14 cellular contexts compared by ENCODE assay signal in genomic region chr6:28898710-28898965, GRCh38. TPM values are rescaled to one million over a fixed set of nuclear protein-coding genes. Genes with fewer than 3 reads are reported as not detected.
A peak's percentile ranks its signal among the peaks of the same experiment; 100 is the strongest.
DNase-seq lines count a peak whose midpoint lies in the region; ATAC-seq and TF ChIP-seq lines count a peak whose summit lies in the region.
"Had no signal": no experiment of that assay in that cellular context is flagged by ENCODE, and none has a peak within 500 bp of the region (broad histone marks: within the 10 kb centered on the region; RNA-seq: fewer than 3 reads in every experiment).

No MANE protein-coding gene starts in this region.

- TF ChIP-seq POLR2A in body of pancreas (IDR thresholded peaks at IDR 0.05), result no peak

- no peak overlapping the region for H3K27ac ChIP-seq in body of pancreas
- H3K27ac ChIP-seq: SJCRH30 had no signal

- H3K27ac Mint-ChIP-seq in HFFc6, result peak overlapping the region; percentile 75
- no peak overlapping the region for H3K27ac Mint-ChIP-seq in activated CD8-positive, alpha-beta T cell treated with anti-CD3 and anti-CD28 coated beads for 36 hours
- H3K27ac Mint-ChIP-seq in naive thymus-derived CD8-positive, alpha-beta T cell, result peak overlapping the region in 9 of 10 donors; percentile 56 to 100 (median 72)

- peaks cover 11% of the 10 kb centered on the region; the same call in 1 of the 2 replicates for H3K4me1 Mint-ChIP-seq in HFFc6 (ENCODE audit: low read depth)
- H3K4me1 Mint-ChIP-seq in activated CD8-positive, alpha-beta T cell treated with anti-CD3 and anti-CD28 coated beads for 36 hours (ENCODE audit: low read depth), result peaks cover 5% of the 10 kb centered on the region
- H3K4me1 Mint-ChIP-seq in naive thymus-derived CD8-positive, alpha-beta T cell, result peaks cover 8 to 25% (median 13%) of the 10 kb centered on the region in 4 donors

- WGBS in body of pancreas, 2 donors, result 66 to 95% methylated on average over 2 of the region's 2 CpGs

- H3K36me3 Mint-ChIP-seq in HFFc6 (ENCODE audit: low read depth), result peaks cover 27% of the 10 kb centered on the region
- peaks cover 36% of the 10 kb centered on the region for H3K36me3 Mint-ChIP-seq in activated CD8-positive, alpha-beta T cell treated with anti-CD3 and anti-CD28 coated beads for 36 hours (ENCODE audit: low read depth)
- H3K36me3 Mint-ChIP-seq in naive thymus-derived CD8-positive, alpha-beta T cell, result peaks cover 8 to 31% (median 19%) of the 10 kb centered on the region in 3 donors

- H3K4me1 ChIP-seq in body of pancreas, result peaks cover 7% of the 10 kb centered on the region
- H3K4me1 ChIP-seq: SJCRH30 had no signal

- no peak for ATAC-seq in activated CD8-positive, alpha-beta T cell treated with anti-CD3 and anti-CD28 coated beads for 36 hours
- ATAC-seq in naive thymus-derived CD8-positive, alpha-beta T cell, result no peak
- no peak for ATAC-seq in body of pancreas

- peaks cover 8 to 20% of the 10 kb centered on the region in 2 donors for H3K36me3 ChIP-seq in body of pancreas (replicated peaks in 1 of 2; ENCODE audit: insufficient read depth in 1 of 2, low read depth in 2 of 2)

- CTCF ChIA-PET in activated CD8-positive, alpha-beta T cell treated with anti-CD3 and anti-CD28 coated beads for 36 hours (lab: Charles Lee), result interaction anchor here (0.8 to 1.2 kb wide), 4 partner anchors 9 to 61 kb away, joined by 3 read pairs; no protein-coding TSS in a partner anchor

- peak overlapping the region; percentile 97 for H3K4me3 Mint-ChIP-seq in HFFc6
- peak overlapping the region; percentile 26 for H3K4me3 Mint-ChIP-seq in activated CD8-positive, alpha-beta T cell treated with anti-CD3 and anti-CD28 coated beads for 36 hours
- peak overlapping the region; percentile 50 to 99 (median 70) for H3K4me3 Mint-ChIP-seq in naive thymus-derived CD8-positive, alpha-beta T cell

- no peaks in the 10 kb centered on the region for H3K27me3 ChIP-seq in body of pancreas
- H3K27me3 ChIP-seq: SJCRH30 had no signal

- H3K4me3 ChIP-seq in body of pancreas, result no peak overlapping the region

- TF ChIP-seq CTCF in HFFc6 (IDR thresholded peaks at IDR 0.05) (peak; percentile 26), body of pancreas (IDR thresholded peaks at IDR 0.05) (no peak)
- no peak for TF ChIP-seq CTCF in activated CD8-positive, alpha-beta T cell treated with anti-CD3 and anti-CD28 coated beads for 36 hours (IDR thresholded peaks at IDR 0.05)

- intact Hi-C loops in activated CD8-positive, alpha-beta T cell treated with anti-CD3 and anti-CD28 coated beads for 36 hours (cut with micrococcal nuclease), result loop anchor here (5.0 kb wide), 1 partner anchor 61 kb away; no protein-coding TSS in a partner anchor
- intact Hi-C loops in body of pancreas (cut with DNase I), result no loop called here

- H3K9me3 Mint-ChIP-seq in HFFc6, result 0 out of 2 replicates have a peak, but pooled peaks cover 4% of the 10 kb centered on the region
- no peaks in the 10 kb centered on the region for H3K9me3 Mint-ChIP-seq in activated CD8-positive, alpha-beta T cell treated with anti-CD3 and anti-CD28 coated beads for 36 hours
- peaks cover 0 to 6% (median 1%) of the 10 kb centered on the region in 9 donors for H3K9me3 Mint-ChIP-seq in naive thymus-derived CD8-positive, alpha-beta T cell

- POLR2A ChIA-PET in activated CD8-positive, alpha-beta T cell treated with anti-CD3 and anti-CD28 coated beads for 36 hours (lab: Charles Lee), result interaction anchor here (1.2 to 1.6 kb wide), 3 partner anchors 14 to 42 kb away, joined by 3 to 4 read pairs (median 4); no protein-coding TSS in a partner anchor
- POLR2A ChIA-PET in naive thymus-derived CD8-positive, alpha-beta T cell (lab: Charles Lee), result interaction anchor here (1.7 to 6.2 kb wide), 3 partner anchors 14 to 34 kb away, joined by 10 to 172 read pairs (median 81); partner anchors contain the start of gene TRIM27

- H3K27me3 Mint-ChIP-seq in HFFc6 (ENCODE audit: insufficient read depth), result peaks cover 8% of the 10 kb centered on the region
- peaks cover 2% of the 10 kb centered on the region for H3K27me3 Mint-ChIP-seq in activated CD8-positive, alpha-beta T cell treated with anti-CD3 and anti-CD28 coated beads for 36 hours
- peaks cover 0 to 6% (median 0%) of the 10 kb centered on the region in 5 donors for H3K27me3 Mint-ChIP-seq in naive thymus-derived CD8-positive, alpha-beta T cell

- H3K9me3 ChIP-seq in body of pancreas, result no peaks in the 10 kb centered on the region
- H3K9me3 ChIP-seq: SJCRH30 had no signal

- DNase-seq in DMS 273 (lab: John Stamatoyannopoulos, UW; ENCODE audit: unreplicated experiment) (peak; percentile 51), DMS 273 treated with DMSO at 0.1 percent for 48 hours (lab: John Stamatoyannopoulos, UW) (no peak), HFFc6 (no peak), HuH-7 (ENCODE audit: low spot score) (no peak), body of pancreas (no peak), COLO829 (ENCODE audit: low spot score) (no peak)
- DNase-seq in activated CD8-positive, alpha-beta T cell treated with anti-CD3 and anti-CD28 coated beads for 36 hours, result no peak
- DNase-seq in naive thymus-derived CD8-positive, alpha-beta T cell, result no peak
- DNase-seq: 8988T; activated CD4-positive, alpha-beta T cell treated with anti-CD3 and anti-CD28 coated beads for 1 hour; effector CD4-positive, alpha-beta T cell; kidney; NCI-H1436 treated with DMSO at 0.1 percent for 48 hours had no signal

RNA-seq across cellular contexts. Expression of gene TRIM27, which starts 25.1 kb away (rescaled TPM):
- 10 to 100 TPM; 35.9 to 40.6 (median 39.3) TPM for total RNA-seq in HFFc6 (2021; fragmentation: NEBNext Ultra II Directional; extraction: Animal tissue kit (Norgen Biotek cat#: 25700))
- 10 to 100 TPM; 45.6 to 46.4 TPM for total RNA-seq in activated CD8-positive, alpha-beta T cell treated with anti-CD3 and anti-CD28 coated beads for 36 hours
- 10 to 100 TPM; 79.8 to 80.4 TPM for total RNA-seq in naive thymus-derived CD8-positive, alpha-beta T cell
- 10 to 100 TPM; 37.5 to 71.3 (median 44.2) TPM for polyA plus RNA-seq in naive thymus-derived CD8-positive, alpha-beta T cell
- total RNA-seq in body of pancreas, result 10 to 100 TPM; 56.3 to 69.2 TPM

Comparison
In these comparisons a context has a peak if more than half of its experiments do, and no peak if none do; other contexts are left out.
1. H3K4me3 Mint-ChIP-seq: peak in every context shown above with its lines; median percentile 97 in HFFc6; 70 in naive thymus-derived CD8-positive, alpha-beta T cell; 26 in activated CD8-positive, alpha-beta T cell treated with anti-CD3 and anti-CD28 coated beads for 36 hours.